In the genomic region with DNA sequence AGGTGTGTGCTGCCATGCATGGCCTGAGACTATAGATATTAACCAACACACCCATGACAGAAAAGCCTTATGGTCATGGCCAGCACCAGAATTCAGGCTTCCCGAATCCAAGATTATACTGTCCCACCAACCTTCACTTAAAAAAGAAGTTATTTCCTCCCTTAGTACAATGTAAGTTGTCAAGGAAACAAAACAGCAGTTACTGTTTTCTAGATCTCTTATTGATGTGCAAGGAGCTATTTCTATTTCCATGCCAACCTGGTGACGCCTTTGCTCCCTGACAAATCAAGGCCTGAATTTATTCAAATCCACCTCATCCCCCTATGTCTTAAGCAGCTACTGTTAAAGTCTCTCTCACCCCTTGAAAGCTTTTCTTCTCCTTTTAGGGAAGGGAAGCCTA, we compare ENCODE assay signal across 18 cellular contexts.
"Had no signal": no experiment of that assay in that cellular context is flagged by ENCODE, and none has a peak within 500 bp of the region (broad histone marks: within the 10 kb centered on the region; RNA-seq: fewer than 3 reads in every experiment).

No MANE protein-coding gene starts in this region.

- H3K4me1 Mint-ChIP-seq: naive B cell had no signal

- H3K9me3 ChIP-seq: right atrium auricular region, sigmoid colon, stomach, upper lobe of left lung, uterus had no signal

- H3K4me3 ChIP-seq: right atrium auricular region, sigmoid colon, skin epidermis, stomach, upper lobe of left lung, uterus had no signal

- H3K36me3 Mint-ChIP-seq: naive B cell had no signal

- H3K4me1 ChIP-seq: foreskin keratinocyte had no signal

- H3K27me3 ChIP-seq: foreskin keratinocyte, right atrium auricular region, sigmoid colon, stomach, upper lobe of left lung, uterus had no signal

- H3K27me3 Mint-ChIP-seq: effector memory CD8-positive, alpha-beta T cell; naive B cell had no signal

- H3K4me3 Mint-ChIP-seq: effector memory CD8-positive, alpha-beta T cell; naive B cell; nephron had no signal

- H3K27ac ChIP-seq: foreskin keratinocyte, right atrium auricular region, sigmoid colon, stomach, upper lobe of left lung, uterus had no signal

- DNase-seq: cortex of kidney; effector memory CD8-positive, alpha-beta T cell; erythroblast; foreskin keratinocyte; head of caudate nucleus; hippocampal formation; left colon; mesendoderm; naive B cell; posterior cingulate gyrus; sigmoid colon; stimulated activated naive CD4-positive, alpha-beta T cell; stomach; upper lobe of left lung; uterus had no signal

- H3K9me3 Mint-ChIP-seq: effector memory CD8-positive, alpha-beta T cell; naive B cell; nephron had no signal

- H3K36me3 ChIP-seq: right atrium auricular region, sigmoid colon, stomach, upper lobe of left lung, uterus had no signal

- ATAC-seq: effector memory CD8-positive, alpha-beta T cell; foreskin keratinocyte; left colon had no signal

- H3K27ac Mint-ChIP-seq: effector memory CD8-positive, alpha-beta T cell; naive B cell had no signal
